Comparison of ENCODE assay signal across 9 cellular contexts in the genomic region with DNA sequence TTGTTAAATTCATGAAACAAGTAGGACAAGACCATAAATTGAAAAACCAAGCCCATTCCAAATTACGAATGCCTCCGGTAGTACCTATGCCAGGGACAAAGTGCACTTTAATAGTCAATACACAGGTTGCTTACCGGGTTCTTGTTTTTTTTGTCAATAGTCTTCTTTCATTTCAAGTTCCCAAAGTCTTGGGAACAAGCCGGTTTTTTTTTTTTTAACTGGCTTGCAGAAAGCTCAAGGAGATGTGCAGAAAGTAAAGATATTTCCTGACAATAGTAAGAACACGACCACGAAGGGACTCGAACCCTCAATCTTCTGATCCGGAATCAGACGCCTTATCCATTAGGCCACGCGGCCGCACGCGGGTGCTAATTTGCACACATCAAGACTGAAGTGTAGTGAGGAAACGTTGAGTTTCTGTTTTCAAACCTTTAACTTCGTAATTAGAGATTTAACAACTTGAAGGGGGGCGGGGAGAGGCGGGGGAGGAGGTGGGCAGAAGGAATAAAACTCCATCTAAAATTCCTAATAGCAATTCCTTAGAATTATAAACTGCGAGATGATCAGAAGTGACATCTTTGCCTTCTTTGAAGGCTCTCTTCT.
DNase-seq lines count a peak whose midpoint lies in the region; ATAC-seq lines count a peak whose summit lies in the region.
"Had no signal": no experiment of that assay in that cellular context is flagged by ENCODE, and none has a peak within 500 bp of the region (broad histone marks: within the 10 kb centered on the region; RNA-seq: fewer than 3 reads in every experiment).

No MANE protein-coding gene starts in this region.

- no peak overlapping the region for H3K4me3 ChIP-seq in CD8-positive, alpha-beta memory T cell (ENCODE audit: low read length)
- H3K4me3 ChIP-seq: BLaER1 treated with 17β-estradiol and CSF1 and Interleukin-3, amounts not matched to agents 10 nM and 100 nM had no signal

- CTCF ChIA-PET in activated CD4-positive, alpha-beta memory T cell treated with anti-CD3 and anti-CD28 coated beads for 36 hours (lab: Charles Lee), result no interaction called here
- CTCF ChIA-PET in activated CD4-positive, alpha-beta memory T cell treated with anti-CD3 and anti-CD28 coated beads, Interleukin-2, amount 10 ng/mL, durations not matched to agents 7 days and 5 days (lab: Charles Lee), result no interaction called here
- CTCF ChIA-PET in CD8-positive, alpha-beta memory T cell (lab: Charles Lee), result no interaction called here

- ATAC-seq in HG03457 (IDR thresholded peaks at IDR 0.05; ENCODE audit: unreplicated experiment), result no peak

- DNase-seq in activated CD4-positive, alpha-beta memory T cell treated with anti-CD3 and anti-CD28 coated beads for 36 hours, result peak; percentile 25
- no peak for DNase-seq in activated CD4-positive, alpha-beta memory T cell treated with anti-CD3 and anti-CD28 coated beads, Interleukin-2, amount 10 ng/mL, durations not matched to agents 7 days and 5 days
- DNase-seq in NCI-H2227 (lab: John Stamatoyannopoulos, UW; ENCODE audit: unreplicated experiment) (peak; percentile 43), cerebellar cortex (ENCODE audit: low spot score) (peak; percentile 74), renal cortical epithelial cell (ENCODE audit: low read depth) (peak; percentile 33), GF-D8 (lab: John Stamatoyannopoulos, UW) (no peak)
- no peak for DNase-seq in CD8-positive, alpha-beta memory T cell

- intact Hi-C loops in activated CD4-positive, alpha-beta memory T cell treated with anti-CD3 and anti-CD28 coated beads for 36 hours (cut with micrococcal nuclease), result no loop called here

- H3K27me3 Mint-ChIP-seq in activated CD4-positive, alpha-beta memory T cell treated with anti-CD3 and anti-CD28 coated beads for 36 hours, result peaks cover 59% of the 10 kb centered on the region
- peaks cover 55% of the 10 kb centered on the region for H3K27me3 Mint-ChIP-seq in activated CD4-positive, alpha-beta memory T cell treated with anti-CD3 and anti-CD28 coated beads, Interleukin-2, amount 10 ng/mL, durations not matched to agents 7 days and 5 days
- H3K27me3 Mint-ChIP-seq in CD8-positive, alpha-beta memory T cell, result peaks cover 55 to 73% of the 10 kb centered on the region in 2 donors

- H3K9me3 Mint-ChIP-seq in activated CD4-positive, alpha-beta memory T cell treated with anti-CD3 and anti-CD28 coated beads for 36 hours, result peaks cover 8% of the 10 kb centered on the region
- H3K9me3 Mint-ChIP-seq in activated CD4-positive, alpha-beta memory T cell treated with anti-CD3 and anti-CD28 coated beads, Interleukin-2, amount 10 ng/mL, durations not matched to agents 7 days and 5 days, result peaks cover 5% of the 10 kb centered on the region
- peaks cover 14 to 22% (median 21%) of the 10 kb centered on the region in 5 donors for H3K9me3 Mint-ChIP-seq in CD8-positive, alpha-beta memory T cell

- no peaks in the 10 kb centered on the region for H3K4me1 ChIP-seq in CD8-positive, alpha-beta memory T cell (ENCODE audit: insufficient read depth, low read length)
- H3K4me1 ChIP-seq: BLaER1 treated with 17β-estradiol and CSF1 and Interleukin-3, amounts not matched to agents 10 nM and 100 nM had no signal

- no peak overlapping the region for H3K27ac Mint-ChIP-seq in activated CD4-positive, alpha-beta memory T cell treated with anti-CD3 and anti-CD28 coated beads for 36 hours
- no peak overlapping the region for H3K27ac Mint-ChIP-seq in activated CD4-positive, alpha-beta memory T cell treated with anti-CD3 and anti-CD28 coated beads, Interleukin-2, amount 10 ng/mL, durations not matched to agents 7 days and 5 days
- H3K27ac Mint-ChIP-seq in CD8-positive, alpha-beta memory T cell, result no peak overlapping the region

- peaks cover 17% of the 10 kb centered on the region for H3K36me3 Mint-ChIP-seq in activated CD4-positive, alpha-beta memory T cell treated with anti-CD3 and anti-CD28 coated beads for 36 hours
- peaks cover 13% of the 10 kb centered on the region for H3K36me3 Mint-ChIP-seq in activated CD4-positive, alpha-beta memory T cell treated with anti-CD3 and anti-CD28 coated beads, Interleukin-2, amount 10 ng/mL, durations not matched to agents 7 days and 5 days (ENCODE audit: low read depth)
- H3K36me3 Mint-ChIP-seq in CD8-positive, alpha-beta memory T cell, result peaks cover 0 to 14% (median 3%) of the 10 kb centered on the region in 3 donors

- H3K4me3 Mint-ChIP-seq in activated CD4-positive, alpha-beta memory T cell treated with anti-CD3 and anti-CD28 coated beads for 36 hours, result no peak overlapping the region
- no peak overlapping the region for H3K4me3 Mint-ChIP-seq in activated CD4-positive, alpha-beta memory T cell treated with anti-CD3 and anti-CD28 coated beads, Interleukin-2, amount 10 ng/mL, durations not matched to agents 7 days and 5 days
- peak overlapping the region in 1 of 7 donors; percentile 13 for H3K4me3 Mint-ChIP-seq in CD8-positive, alpha-beta memory T cell

- H3K27ac ChIP-seq in CD8-positive, alpha-beta memory T cell (ENCODE audit: low read depth, low read length), result no peak overlapping the region
- H3K27ac ChIP-seq: BLaER1 treated with 17β-estradiol and CSF1 and Interleukin-3, amounts not matched to agents 10 nM and 100 nM had no signal

- H3K4me1 Mint-ChIP-seq in activated CD4-positive, alpha-beta memory T cell treated with anti-CD3 and anti-CD28 coated beads for 36 hours (ENCODE audit: low read depth), result peaks cover 2% of the 10 kb centered on the region
- H3K4me1 Mint-ChIP-seq in activated CD4-positive, alpha-beta memory T cell treated with anti-CD3 and anti-CD28 coated beads, Interleukin-2, amount 10 ng/mL, durations not matched to agents 7 days and 5 days, result peaks cover 3% of the 10 kb centered on the region
- peaks cover 2 to 10% (median 6%) of the 10 kb centered on the region in 3 donors for H3K4me1 Mint-ChIP-seq in CD8-positive, alpha-beta memory T cell

- H3K9me3 ChIP-seq in CD8-positive, alpha-beta memory T cell (ENCODE audit: low read length), result peaks cover 5% of the 10 kb centered on the region

- H3K27me3 ChIP-seq in CD8-positive, alpha-beta memory T cell (ENCODE audit: insufficient read depth, low read length, poor library complexity, severe bottlenecking), result peaks cover 22% of the 10 kb centered on the region

- H3K36me3 ChIP-seq in CD8-positive, alpha-beta memory T cell (ENCODE audit: insufficient read depth, low read length), result no peaks in the 10 kb centered on the region
- H3K36me3 ChIP-seq: BLaER1 treated with 17β-estradiol and CSF1 and Interleukin-3, amounts not matched to agents 10 nM and 100 nM had no signal

- POLR2A ChIA-PET in activated CD4-positive, alpha-beta memory T cell treated with anti-CD3 and anti-CD28 coated beads for 36 hours (lab: Charles Lee), result no interaction called here
- POLR2A ChIA-PET in activated CD4-positive, alpha-beta memory T cell treated with anti-CD3 and anti-CD28 coated beads, Interleukin-2, amount 10 ng/mL, durations not matched to agents 7 days and 5 days (lab: Charles Lee), result no interaction called here
- POLR2A ChIA-PET in CD8-positive, alpha-beta memory T cell (lab: Charles Lee), result no interaction called here

Comparison
In these comparisons a context has a peak if more than half of its experiments do, and no peak if none do; other contexts are left out.
1. DNase-seq: peak in activated CD4-positive, alpha-beta memory T cell treated with anti-CD3 and anti-CD28 coated beads for 36 hours (single experiment), NCI-H2227 (single experiment), cerebellar cortex (single experiment) and renal cortical epithelial cell (single experiment); none in activated CD4-positive, alpha-beta memory T cell treated with anti-CD3 and anti-CD28 coated beads, Interleukin-2, amount 10 ng/mL, durations not matched to agents 7 days and 5 days (single experiment), CD8-positive, alpha-beta memory T cell (0 of 5) and GF-D8 (single experiment).